Comparison of ENCODE assay signal across 19 cellular contexts in the genomic region with DNA sequence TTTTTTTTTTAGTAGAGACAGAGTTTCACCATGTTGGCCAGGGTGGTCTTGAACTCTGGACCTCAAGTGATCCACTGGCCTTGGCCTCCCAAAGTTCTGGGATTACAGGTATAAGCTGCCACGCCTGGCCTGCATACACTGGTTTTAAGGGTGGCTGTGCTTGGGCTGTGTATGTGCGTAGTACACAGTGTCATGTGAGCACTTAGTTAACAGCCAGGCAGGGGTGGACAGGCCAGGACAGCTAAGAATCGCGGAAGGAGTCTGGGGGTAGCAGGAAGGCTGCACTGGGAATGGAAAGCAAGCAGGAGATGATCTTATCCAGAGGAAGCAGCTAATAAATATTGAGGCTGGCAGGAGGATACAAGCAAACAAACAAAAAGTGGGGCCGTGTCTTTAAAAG.
"Had no signal": no experiment of that assay in that cellular context is flagged by ENCODE, and none has a peak within 500 bp of the region (broad histone marks: within the 10 kb centered on the region; RNA-seq: fewer than 3 reads in every experiment).

No MANE protein-coding gene starts in this region.

- H3K4me1 Mint-ChIP-seq: stimulated activated naive CD8-positive, alpha-beta T cell treated with anti-CD3 and anti-CD28 coated beads, Interleukin-15, amount 100 ng/mL, for 72 hours had no signal

- H3K36me3 Mint-ChIP-seq: naive B cell had no signal

- H3K4me3 Mint-ChIP-seq: naive B cell; neural progenitor cell; stimulated activated naive B cell treated with anti-CD40 and anti-IgM and Interleukin-4, amounts not matched to agents 10 μg/mL and 1 μg/mL and 100 μg/mL, for 72 hours; stimulated activated naive CD8-positive, alpha-beta T cell treated with anti-CD3 and anti-CD28 coated beads, Interleukin-15, amount 100 ng/mL, for 72 hours had no signal

- ATAC-seq: esophagus mucosa; gastrocnemius medialis; left colon; pancreas; sciatic nerve; stimulated activated naive B cell treated with anti-CD40 and anti-IgM and Interleukin-4, amounts not matched to agents 10 μg/mL and 1 μg/mL and 100 μg/mL, for 72 hours; stimulated activated naive CD8-positive, alpha-beta T cell treated with anti-CD3 and anti-CD28 coated beads, Interleukin-15, amount 100 ng/mL, for 72 hours had no signal

- FAIRE-seq: endometrium, pancreas had no signal

- H3K27me3 ChIP-seq: gastrocnemius medialis, neural progenitor cell, pancreas, spleen, testis, tibial nerve had no signal

- H3K27me3 Mint-ChIP-seq: naive B cell; stimulated activated naive B cell treated with anti-CD40 and anti-IgM and Interleukin-4, amounts not matched to agents 10 μg/mL and 1 μg/mL and 100 μg/mL, for 72 hours; stimulated activated naive CD8-positive, alpha-beta T cell treated with anti-CD3 and anti-CD28 coated beads, Interleukin-15, amount 100 ng/mL, for 72 hours had no signal

- H2AFZ ChIP-seq: neural progenitor cell had no signal

- H3K36me3 ChIP-seq: gastrocnemius medialis, neural progenitor cell, pancreas, prostate gland, spleen, tibial nerve had no signal

- H3K4me3 ChIP-seq: gastrocnemius medialis, neural progenitor cell, pancreas, prostate gland, spleen, testis, tibial nerve had no signal

- H3K27ac ChIP-seq: gastrocnemius medialis, neural progenitor cell, pancreas, prostate gland, spleen, testis had no signal

- H3K4me1 ChIP-seq: pancreas, prostate gland, spleen, testis had no signal

- H3K9me3 Mint-ChIP-seq: naive B cell; stimulated activated naive B cell treated with anti-CD40 and anti-IgM and Interleukin-4, amounts not matched to agents 10 μg/mL and 1 μg/mL and 100 μg/mL, for 72 hours; stimulated activated naive CD8-positive, alpha-beta T cell treated with anti-CD3 and anti-CD28 coated beads, Interleukin-15, amount 100 ng/mL, for 72 hours had no signal

- H3K27ac Mint-ChIP-seq: naive B cell; neural progenitor cell; stimulated activated naive B cell treated with anti-CD40 and anti-IgM and Interleukin-4, amounts not matched to agents 10 μg/mL and 1 μg/mL and 100 μg/mL, for 72 hours had no signal

- H3K4me2 ChIP-seq: neural progenitor cell had no signal

- H3K9ac ChIP-seq: neural progenitor cell had no signal

- DNase-seq: effector memory CD4-positive, alpha-beta T cell; gastrocnemius medialis; left colon; naive B cell; nucleus accumbens; pancreas; spleen; stimulated activated CD4-positive, alpha-beta T cell treated with anti-CD3 and anti-CD28 coated beads, Interleukin-15, amount 100 ng/mL, for 24 hours; stimulated activated CD4-positive, alpha-beta T cell treated with anti-CD3 and anti-CD28 coated beads, Interleukin-1b, Interleukin-23, amount 100 ng/mL, for 48 hours; stimulated activated CD4-positive, alpha-beta T cell treated with anti-CD3 and anti-CD28 coated beads, Interleukin-4, amount 100 ng/mL, for 24 hours; stimulated activated naive B cell treated with anti-CD40 and anti-IgM and Interleukin-4, amounts not matched to agents 10 μg/mL and 1 μg/mL and 100 μg/mL, for 72 hours; stimulated activated naive CD8-positive, alpha-beta T cell treated with anti-CD3 and anti-CD28 coated beads, Interleukin-15, amount 100 ng/mL, for 72 hours; testis had no signal

- H3K9me3 ChIP-seq: gastrocnemius medialis, pancreas, prostate gland, spleen, testis, tibial nerve had no signal
